ENCODE assay signal across 18 cellular contexts in the genomic region with DNA sequence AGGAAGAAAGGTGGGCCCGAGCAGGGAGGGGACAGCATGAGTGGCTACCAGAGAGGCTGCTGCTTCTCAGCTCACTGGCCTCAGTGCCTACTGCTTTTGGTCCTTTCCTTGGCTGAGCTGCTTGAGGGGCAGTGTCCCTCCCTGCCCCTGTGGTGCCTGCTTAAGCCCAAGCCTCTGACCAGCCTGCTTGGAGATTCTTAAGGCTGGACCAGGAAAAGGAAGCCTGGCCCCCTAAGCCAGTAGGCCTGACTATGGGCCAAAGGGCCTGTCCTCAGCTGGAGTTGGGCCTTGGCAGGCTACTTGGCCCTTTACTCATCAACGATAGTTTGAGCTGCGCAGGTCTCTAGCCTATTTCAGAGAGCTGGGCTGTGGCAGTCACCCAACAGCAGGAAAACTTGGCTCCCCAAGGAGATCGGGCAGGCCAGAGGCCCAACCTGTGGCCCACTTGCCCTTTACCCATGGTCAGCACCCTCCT. TPM values are rescaled to one million over a fixed set of nuclear protein-coding genes. Genes with fewer than 3 reads are reported as not detected.
DNase-seq lines count a peak whose midpoint lies in the region; ATAC-seq, FAIRE-seq and TF ChIP-seq lines count a peak whose summit lies in the region.
"Had no signal": no experiment of that assay in that cellular context is flagged by ENCODE, and none has a peak within 500 bp of the region (broad histone marks: within the 10 kb centered on the region; RNA-seq: fewer than 3 reads in every experiment).

No MANE protein-coding gene starts in this region.

- H3K27ac ChIP-seq in right atrium auricular region (no peak overlapping the region), stomach (no peak overlapping the region)
- H3K27ac ChIP-seq: ascending aorta, foreskin keratinocyte had no signal

- H3K27me3 Mint-ChIP-seq in activated T-cell treated with anti-CD3 and anti-CD28 coated beads, Interleukin-2, amount 50 U/mL, for 72 hours (ENCODE audit: low read depth): no peaks in the 10 kb centered on the region
- H3K27me3 Mint-ChIP-seq: naive B cell had no signal

- TF ChIP-seq CTCF in right atrium auricular region (IDR thresholded peaks at IDR 0.05) (no peak), stomach (IDR thresholded peaks at IDR 0.05) (no peak), foreskin fibroblast (IDR thresholded peaks at IDR 0.05; ENCODE audit: low read depth, low read length) (no peak)

- H3K9me3 ChIP-seq in right atrium auricular region (no peaks in the 10 kb centered on the region), stomach (no peaks in the 10 kb centered on the region)
- H3K9me3 ChIP-seq: ascending aorta had no signal

- no peak for TF ChIP-seq POLR2A in stomach (IDR thresholded peaks at IDR 0.05)

- H3K4me1 Mint-ChIP-seq in activated T-cell treated with anti-CD3 and anti-CD28 coated beads, Interleukin-2, amount 50 U/mL, for 72 hours (ENCODE audit: low read depth): peaks cover 80% of the 10 kb centered on the region

- H3K36me3 ChIP-seq in right atrium auricular region (peaks cover 40% of the 10 kb centered on the region), stomach (peaks cover 14 to 87% (median 83%) of the 10 kb centered on the region in 4 donors)

- DNase-seq in activated T-cell treated with anti-CD3 and anti-CD28 coated beads, Interleukin-2, amount 50 U/mL, for 72 hours: peak in 1 of 2 donors; percentile 3
- DNase-seq in activated T-cell treated with anti-CD3 and anti-CD28 coated beads for 4 hours (no peak), right atrium auricular region (ENCODE audit: low spot score) (peak; percentile 53), stomach (peak; percentile 10), superior temporal gyrus (ENCODE audit: extremely low spot score) (no peak), foreskin fibroblast (no peak), RCC 7860 (ENCODE audit: low spot score) (no peak)
- DNase-seq in activated CD8-positive, alpha-beta memory T cell treated with anti-CD3 and anti-CD28 coated beads, Interleukin-2, amount 50 U/mL, for 4 hours: peak; percentile 13
- DNase-seq: ACHN, foreskin keratinocyte, naive B cell, NCI-H1417, NCI-H524 treated with DMSO at 0.1 percent for 48 hours, RPMI8226, T-helper 9 cell, trophoblast cell had no signal

- intact Hi-C loops in stomach (cut with DNase I; ENCODE audit: low total_unique reads): loop anchor here (5.0 kb wide), 2 partner anchors 37 to 97 kb away; no protein-coding TSS in a partner anchor

- TF ChIP-seq EP300 in stomach (IDR thresholded peaks at IDR 0.05): no peak

- WGBS in stomach, 5 donors: 85 to 98% (median 91%) methylated on average over 4 of the region's 4 CpGs

- no peaks in the 10 kb centered on the region for H3K9me3 Mint-ChIP-seq in activated T-cell treated with anti-CD3 and anti-CD28 coated beads, Interleukin-2, amount 50 U/mL, for 72 hours
- H3K9me3 Mint-ChIP-seq: naive B cell had no signal

- no peak overlapping the region for H3K27ac Mint-ChIP-seq in activated T-cell treated with anti-CD3 and anti-CD28 coated beads, Interleukin-2, amount 50 U/mL, for 72 hours

- no peak for FAIRE-seq in RCC 7860 (lab: Jason Lieb, UNC)

- ATAC-seq in activated T-cell treated with anti-CD3 and anti-CD28 coated beads, Interleukin-2, amount 50 U/mL, for 72 hours (replicated peaks in 1 of 2): no peak

- H3K27me3 ChIP-seq in right atrium auricular region: no peaks in the 10 kb centered on the region
- H3K27me3 ChIP-seq in stomach: no peaks in the 10 kb centered on the region
- H3K27me3 ChIP-seq: ascending aorta, foreskin keratinocyte had no signal

- H3K4me3 ChIP-seq in right atrium auricular region (no peak overlapping the region), stomach (no peak overlapping the region), foreskin fibroblast (ENCODE audit: low read depth in 1 of 2, low read length in 2 of 2) (no peak overlapping the region)
- H3K4me3 ChIP-seq: ascending aorta, skin epidermis had no signal

- H3K4me1 ChIP-seq in right atrium auricular region: peaks cover 0 to 7% of the 10 kb centered on the region in 2 donors
- peaks cover 0 to 23% (median 8%) of the 10 kb centered on the region in 4 donors for H3K4me1 ChIP-seq in stomach
- H3K4me1 ChIP-seq: ascending aorta had no signal

- peaks cover 19 to 42% of the 10 kb centered on the region in 2 donors for H3K36me3 Mint-ChIP-seq in activated T-cell treated with anti-CD3 and anti-CD28 coated beads, Interleukin-2, amount 50 U/mL, for 72 hours (ENCODE audit: insufficient read depth in 2 of 2)

- peak overlapping the region; percentile 11 to 71 for H3K4me3 Mint-ChIP-seq in activated T-cell treated with anti-CD3 and anti-CD28 coated beads, Interleukin-2, amount 50 U/mL, for 72 hours

RNA-seq across cellular contexts. Expression of a gene that starts 24.9 kb away (rescaled TPM):
- total RNA-seq in activated T-cell treated with anti-CD3 and anti-CD28 coated beads, Interleukin-2, amount 50 U/mL, for 72 hours: 100 to 1,000 TPM; 142 to 265 TPM
- total RNA-seq in right atrium auricular region (1 to 10 TPM; 1.3 to 1.7 TPM), stomach (10 to 100 TPM in 1 of 5 donors, 1 to 10 TPM in 3, not detected in 1; 4.6 to 13.3 (median 7.6) TPM)
- 1 to 10 TPM; 3.7 to 8.0 (median 5.0) TPM for polyA plus RNA-seq in stomach

RNA-seq across cellular contexts. Expression of a gene that starts 37.3 kb away (rescaled TPM):
- 100 to 1,000 TPM; 201 to 238 TPM for total RNA-seq in activated T-cell treated with anti-CD3 and anti-CD28 coated beads, Interleukin-2, amount 50 U/mL, for 72 hours
- total RNA-seq in right atrium auricular region (100 to 1,000 TPM; 287 to 360 TPM), stomach (100 to 1,000 TPM in 3 of 5 donors, 10 to 100 TPM in 2; 18.1 to 163 (median 126) TPM)
- 100 to 1,000 TPM; 233 to 590 (median 480) TPM for polyA plus RNA-seq in stomach

Comparison
In these comparisons a context has a peak if more than half of its experiments do, and no peak if none do; other contexts are left out.
1. DNase-seq: peak in activated CD8-positive, alpha-beta memory T cell treated with anti-CD3 and anti-CD28 coated beads, Interleukin-2, amount 50 U/mL, for 4 hours (single experiment), right atrium auricular region (single experiment) and stomach (single experiment); none in activated T-cell treated with anti-CD3 and anti-CD28 coated beads for 4 hours (single experiment), superior temporal gyrus (single experiment), foreskin fibroblast (0 of 2) and RCC 7860 (single experiment).
2. RNA of a gene that starts 24.9 kb away (total RNA-seq): 142 to 265 TPM in activated T-cell treated with anti-CD3 and anti-CD28 coated beads, Interleukin-2, amount 50 U/mL, for 72 hours; 4.6 to 13.3 TPM in stomach and 1.3 to 1.7 TPM in right atrium auricular region; every median in the first group is over 4 times any median in the second.